ENCODE assay signal across 33 cellular contexts in the genomic region with DNA sequence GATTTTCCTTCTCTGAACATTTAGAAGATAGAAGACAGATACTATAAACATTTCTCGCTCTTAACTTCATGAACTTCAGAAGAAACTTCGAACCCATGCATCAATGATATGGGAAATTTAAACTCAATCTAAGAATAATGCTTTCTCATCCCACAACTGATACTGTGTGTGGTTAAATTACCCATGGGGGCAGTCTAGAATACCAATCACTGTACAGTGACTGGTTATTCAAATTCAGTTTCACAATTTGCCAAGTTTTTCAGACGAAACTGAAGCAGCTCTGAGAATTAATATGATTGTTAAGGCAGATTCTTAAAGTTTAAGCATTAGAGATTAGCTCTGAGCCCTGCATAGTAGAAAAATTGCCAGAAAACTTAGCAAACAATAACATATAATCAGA.
"Had no signal": no experiment of that assay in that cellular context is flagged by ENCODE, and none has a peak within 500 bp of the region (broad histone marks: within the 10 kb centered on the region; RNA-seq: fewer than 3 reads in every experiment).

No MANE protein-coding gene starts in this region.

- ATAC-seq: activated CD4-positive, alpha-beta T cell treated with anti-CD3 and anti-CD28 coated beads for 36 hours; activated CD8-positive, alpha-beta memory T cell treated with anti-CD3 and anti-CD28 coated beads, Interleukin-2, amount 10 ng/mL, durations not matched to agents 7 days and 5 days; activated CD8-positive, alpha-beta T cell treated with anti-CD3 and anti-CD28 coated beads, Interleukin-2, amount 10 ng/mL, durations not matched to agents 7 days and 5 days; body of pancreas; effector memory CD8-positive, alpha-beta T cell; foreskin keratinocyte; gastrocnemius medialis had no signal

- H3K4me1 ChIP-seq: body of pancreas, foreskin keratinocyte, gastrocnemius medialis, heart left ventricle had no signal

- DNase-seq: activated CD4-positive, alpha-beta memory T cell treated with anti-CD3 and anti-CD28 coated beads for 36 hours; activated CD4-positive, alpha-beta T cell treated with anti-CD3 and anti-CD28 coated beads for 36 hours; activated CD4-positive, alpha-beta T cell treated with anti-CD3 and anti-CD28 coated beads, Interleukin-2, amount 10 ng/mL, durations not matched to agents 24 days and 14 days; activated CD4-positive, CD25-positive, alpha-beta regulatory T cell; activated CD4-positive, CD25-positive, alpha-beta regulatory T cell treated with anti-CD3 and anti-CD28 coated beads, Interleukin-2, amount 50 U/mL, for 72 hours; activated CD8-positive, alpha-beta memory T cell treated with anti-CD3 and anti-CD28 coated beads, Interleukin-2, amount 10 ng/mL, durations not matched to agents 7 days and 5 days; activated CD8-positive, alpha-beta memory T cell treated with anti-CD3 and anti-CD28 coated beads, Interleukin-2, amount 50 U/mL, for 4 hours; activated CD8-positive, alpha-beta T cell treated with anti-CD3 and anti-CD28 coated beads, Interleukin-2, amount 10 ng/mL, durations not matched to agents 7 days and 5 days; activated effector memory CD4-positive, alpha-beta T cell treated with anti-CD3 and anti-CD28 coated beads, Interleukin-2, amount 50 U/mL, for 16 hours; activated naive CD4-positive, alpha-beta T cell; activated naive CD4-positive, alpha-beta T cell treated with anti-CD3 and anti-CD28 coated beads, Interleukin-2, amount 10 ng/mL, durations not matched to agents 7 days and 5 days; activated T-cell treated with anti-CD3 and anti-CD28 coated beads, Interleukin-2, amount 50 U/mL, for 1 hour; activated T-cell treated with anti-CD3 and anti-CD28 coated beads, Interleukin-2, amount 50 U/mL, for 48 hours; amygdala; aorta; body of pancreas; caudate nucleus; cortex of kidney; dermis blood vessel endothelial cell; effector CD4-positive, alpha-beta T cell; effector memory CD8-positive, alpha-beta T cell; erythroblast; foreskin keratinocyte; gastrocnemius medialis; glutamatergic neuron; heart left ventricle; hypothalamus; T1000 had no signal

- H3K27ac ChIP-seq: body of pancreas, esophagus muscularis mucosa, foreskin keratinocyte, gastrocnemius medialis, heart left ventricle had no signal

- H3K27me3 ChIP-seq: body of pancreas, esophagus muscularis mucosa, foreskin keratinocyte, gastrocnemius medialis, heart left ventricle had no signal

- H3K4me3 ChIP-seq: body of pancreas, esophagus muscularis mucosa, gastrocnemius medialis, heart left ventricle had no signal

- H3K36me3 ChIP-seq: esophagus muscularis mucosa, gastrocnemius medialis, heart left ventricle had no signal

- H3K27ac Mint-ChIP-seq: activated CD4-positive, alpha-beta memory T cell treated with anti-CD3 and anti-CD28 coated beads for 36 hours; activated CD4-positive, alpha-beta T cell treated with anti-CD3 and anti-CD28 coated beads for 36 hours; activated CD4-positive, alpha-beta T cell treated with anti-CD3 and anti-CD28 coated beads, Interleukin-2, amount 10 ng/mL, durations not matched to agents 24 days and 14 days; activated CD8-positive, alpha-beta memory T cell treated with anti-CD3 and anti-CD28 coated beads, Interleukin-2, amount 10 ng/mL, durations not matched to agents 7 days and 5 days; activated CD8-positive, alpha-beta T cell treated with anti-CD3 and anti-CD28 coated beads, Interleukin-2, amount 10 ng/mL, durations not matched to agents 7 days and 5 days; activated naive CD4-positive, alpha-beta T cell treated with anti-CD3 and anti-CD28 coated beads, Interleukin-2, amount 10 ng/mL, durations not matched to agents 7 days and 5 days; activated naive CD8-positive, alpha-beta T cell; activated T-helper 1 cell treated with anti-CD3 and anti-CD28 coated beads, Interleukin-12 subunit alpha, Interleukin-12 subunit beta, Interleukin-2, Interleukin-4 antibody, amounts not matched to agents 30 ng/mL and 10 ng/mL and 1 ng/mL, durations not matched to agents 14 hours and 24 hours and 36 hours; activated T-helper 2 cell treated with anti-CD3 and anti-CD28 coated beads, Interferon-gamma antibody, Interleukin-2, Interleukin-4, amounts not matched to agents 10 μg/mL and 5 μg/mL and 100 μg/mL, durations not matched to agents 14 hours and 24 hours and 36 hours; effector memory CD8-positive, alpha-beta T cell; T-helper 2 cell treated with Interferon-gamma antibody and Interleukin-4, amounts not matched to agents 5 μg/mL and 100 μg/mL, for 36 hours had no signal

- H3K9me3 Mint-ChIP-seq: activated CD4-positive, alpha-beta memory T cell treated with anti-CD3 and anti-CD28 coated beads for 36 hours; activated CD4-positive, alpha-beta T cell treated with anti-CD3 and anti-CD28 coated beads, Interleukin-2, amount 10 ng/mL, durations not matched to agents 24 days and 14 days; activated naive CD4-positive, alpha-beta T cell treated with anti-CD3 and anti-CD28 coated beads, Interleukin-2, amount 10 ng/mL, durations not matched to agents 7 days and 5 days; activated T-helper 1 cell treated with anti-CD3 and anti-CD28 coated beads, Interleukin-12 subunit alpha, Interleukin-12 subunit beta, Interleukin-2, Interleukin-4 antibody, amounts not matched to agents 30 ng/mL and 10 ng/mL and 1 ng/mL, durations not matched to agents 14 hours and 24 hours and 36 hours; activated T-helper 2 cell treated with anti-CD3 and anti-CD28 coated beads, Interferon-gamma antibody, Interleukin-2, Interleukin-4, amounts not matched to agents 10 μg/mL and 5 μg/mL and 100 μg/mL, durations not matched to agents 14 hours and 24 hours and 36 hours; T-helper 2 cell treated with Interferon-gamma antibody and Interleukin-4, amounts not matched to agents 5 μg/mL and 100 μg/mL, for 36 hours had no signal

- H3K36me3 Mint-ChIP-seq: activated CD4-positive, alpha-beta memory T cell treated with anti-CD3 and anti-CD28 coated beads for 36 hours; activated CD8-positive, alpha-beta memory T cell treated with anti-CD3 and anti-CD28 coated beads, Interleukin-2, amount 10 ng/mL, durations not matched to agents 7 days and 5 days; activated naive CD4-positive, alpha-beta T cell treated with anti-CD3 and anti-CD28 coated beads, Interleukin-2, amount 10 ng/mL, durations not matched to agents 7 days and 5 days; activated naive CD8-positive, alpha-beta T cell had no signal

- H3K9me3 ChIP-seq: body of pancreas, esophagus muscularis mucosa, gastrocnemius medialis, heart left ventricle had no signal
